ENCODE assay signal across 15 cellular contexts in genomic region chr10:48332871-48333216, GRCh38. TPM values are rescaled to one million over a fixed set of nuclear protein-coding genes. Genes with fewer than 3 reads are reported as not detected.
DNase-seq lines count a peak whose midpoint lies in the region; ATAC-seq and TF ChIP-seq lines count a peak whose summit lies in the region.
"Had no signal": no experiment of that assay in that cellular context is flagged by ENCODE, and none has a peak within 500 bp of the region (broad histone marks: within the 10 kb centered on the region; RNA-seq: fewer than 3 reads in every experiment).

No MANE protein-coding gene starts in this region.

- peak; percentile 12; the same call in 1 of the 2 replicates for TF ChIP-seq CTCF in C4-2B (conservative IDR thresholded peaks at IDR 0.05)

- ATAC-seq in HG02840 (IDR thresholded peaks at IDR 0.05; ENCODE audit: low FRiP score, unreplicated experiment) = no peak

- DNase-seq in DMS53 (lab: John Stamatoyannopoulos, UW) (peak; percentile 22), DMS53 treated with DMSO at 0.1 percent for 48 hours (lab: John Stamatoyannopoulos, UW; ENCODE audit: unreplicated experiment) (no peak), NCI-H69 (lab: John Stamatoyannopoulos, UW) (peak; percentile 50), myocyte (ENCODE audit: low read depth) (peak; percentile 45), SW 1271 (lab: John Stamatoyannopoulos, UW) (no peak), HT-29 (ENCODE audit: low spot score) (no peak)
- DNase-seq: MG63, NCI-H1092 treated with DMSO at 0.1 percent for 48 hours, NCI-H1930, NCI-H226, SHP77 treated with DMSO at 0.1 percent for 48 hours had no signal

- H3K27ac ChIP-seq in C4-2B = no peak overlapping the region
- H3K27ac ChIP-seq: KMS-11 had no signal

RNA-seq across cellular contexts. Expression of gene MAPK8, which starts 26.4 kb away (rescaled TPM):
- 37.1 and 70.7 TPM in 2 replicates for total RNA-seq in myocyte
- 27.2 TPM for polyA plus RNA-seq in myocyte (2012)
- total RNA-seq in HT-29 (2014; rRNA removed; shearing (Covaris generic)) = 21.9 and 24.9 TPM in 2 replicates

RNA-seq across cellular contexts. Expression of gene FRMPD2, which starts 58.3 kb away (rescaled TPM):
- not detected in 2 replicates for total RNA-seq in myocyte
- not detected for polyA plus RNA-seq in myocyte (2012)
- not detected in 2 replicates for total RNA-seq in HT-29 (2014; rRNA removed; shearing (Covaris generic))
- total RNA-seq: Daoy had no signal

Comparison
In these comparisons a context has a peak if more than half of its experiments do, and no peak if none do; other contexts are left out.
1. DNase-seq: peak in DMS53 (single experiment), NCI-H69 (single experiment) and myocyte (single experiment); none in DMS53 treated with DMSO at 0.1 percent for 48 hours (single experiment), SW 1271 (0 of 2) and HT-29 (single experiment).